Comparison of ENCODE assay signal across 2 cellular contexts in genomic region chr11:17077240-17077519, GRCh38.
TF ChIP-seq lines count a peak whose summit lies in the region.

No MANE protein-coding gene starts in this region.

TF ChIP-seq in GM23338, 12 proteins besides CTCF, POLR2A, EP300 and RAD21:
- no peak for TF ChIP-seq STAT1 (IDR thresholded peaks at IDR 0.05; ENCODE audit: unreplicated experiment)
- no peak for TF ChIP-seq ZNF114 (CRISPR knock-in tag; IDR thresholded peaks at IDR 0.05)
- TF ChIP-seq EZH2phosphoT487 (IDR thresholded peaks at IDR 0.05; ENCODE audit: unreplicated experiment), result no peak
- TF ChIP-seq ETS1 (IDR thresholded peaks at IDR 0.05), result no peak
- TF ChIP-seq REST (IDR thresholded peaks at IDR 0.05; ENCODE audit: unreplicated experiment), result no peak
- no peak for TF ChIP-seq EZH2 (IDR thresholded peaks at IDR 0.05; ENCODE audit: low read depth, unreplicated experiment)

TF ChIP-seq in H1, 55 proteins besides CTCF, POLR2A, EP300 and RAD21:
- 0 out of 4 replicates have a peak, but pooled peaks of 1 of the 2 experiments have one; percentile 71 for TF ChIP-seq SIN3A (conservative IDR thresholded peaks at IDR 0.05 in 1 of 2, IDR thresholded peaks at IDR 0.05 in 1 of 2; ENCODE audit: low read depth in 1 of 2, low read length in 2 of 2)
- TF ChIP-seq GABPA (IDR thresholded peaks at IDR 0.05; ENCODE audit: borderline replicate concordance, insufficient read depth, low read length), result no peak
- TF ChIP-seq RFX5 (IDR thresholded peaks at IDR 0.05; ENCODE audit: borderline replicate concordance, low read depth, low read length), result no peak
